Comparison of ENCODE assay signal across 14 cellular contexts in genomic region chr1:209107535-209107934, GRCh38.
A peak's percentile ranks its signal among the peaks of the same experiment; 100 is the strongest.
DNase-seq lines count a peak whose midpoint lies in the region; ATAC-seq and FAIRE-seq lines count a peak whose summit lies in the region.
"Had no signal": no experiment of that assay in that cellular context is flagged by ENCODE, and none has a peak within 500 bp of the region (broad histone marks: within the 10 kb centered on the region; RNA-seq: fewer than 3 reads in every experiment).

No MANE protein-coding gene starts in this region.

- H3K9me3 Mint-ChIP-seq in T-cell: no peaks in the 10 kb centered on the region
- H3K9me3 Mint-ChIP-seq: stimulated activated memory B cell treated with anti-CD40 and anti-IgM and Interleukin-4, amounts not matched to agents 10 μg/mL and 1 μg/mL and 100 μg/mL, for 72 hours had no signal

- DNase-seq in GM18507 (ENCODE audit: extremely low spot score, insufficient read length, low read depth) (no peak), NCI-H2227 (lab: John Stamatoyannopoulos, UW; ENCODE audit: unreplicated experiment) (no peak), CD1c-positive myeloid dendritic cell (ENCODE audit: extremely low spot score) (no peak), T-cell (no peak)
- no peak for DNase-seq in stimulated activated CD4-positive, alpha-beta T cell treated with anti-CD3 and anti-CD28 coated beads, Interleukin-1b, Interleukin-23, amount 100 ng/mL, for 48 hours
- DNase-seq: DMS79 treated with DMSO at 0.1 percent for 48 hours; MV-4-11; NCI-H526 treated with DMSO at 0.1 percent for 48 hours; stimulated activated CD4-positive, alpha-beta T cell treated with anti-CD3 and anti-CD28 coated beads, Interleukin-2, amount 100 ng/mL, for 24 hours had no signal

- no peak overlapping the region for H3K27ac Mint-ChIP-seq in T-cell
- H3K27ac Mint-ChIP-seq: stimulated activated memory B cell treated with anti-CD40 and anti-IgM and Interleukin-4, amounts not matched to agents 10 μg/mL and 1 μg/mL and 100 μg/mL, for 72 hours had no signal

- CTCF ChIA-PET in T-cell (lab: Charles Lee): no interaction called here

- ATAC-seq in GM21381 (IDR thresholded peaks at IDR 0.05; ENCODE audit: unreplicated experiment) (peak; percentile 68), HG02884 (IDR thresholded peaks at IDR 0.05; ENCODE audit: unreplicated experiment) (peak; percentile 58), HG03521 (IDR thresholded peaks at IDR 0.05; ENCODE audit: unreplicated experiment) (peak; percentile 55), T-cell (replicated peaks in 1 of 4) (no peak)
- ATAC-seq: stimulated activated memory B cell treated with anti-CD40 and anti-IgM and Interleukin-4, amounts not matched to agents 10 μg/mL and 1 μg/mL and 100 μg/mL, for 72 hours had no signal

- no peaks in the 10 kb centered on the region for H3K4me1 Mint-ChIP-seq in T-cell
- H3K4me1 Mint-ChIP-seq: stimulated activated memory B cell treated with anti-CD40 and anti-IgM and Interleukin-4, amounts not matched to agents 10 μg/mL and 1 μg/mL and 100 μg/mL, for 72 hours had no signal

- peak; percentile 97 for FAIRE-seq in GM18507 (lab: Jason Lieb, UNC)
- FAIRE-seq: TTC549 had no signal

- POLR2A ChIA-PET in T-cell (lab: Charles Lee): no interaction called here

- H3K4me3 Mint-ChIP-seq in T-cell: no peak overlapping the region
- H3K4me3 Mint-ChIP-seq: stimulated activated memory B cell treated with anti-CD40 and anti-IgM and Interleukin-4, amounts not matched to agents 10 μg/mL and 1 μg/mL and 100 μg/mL, for 72 hours had no signal

- no peaks in the 10 kb centered on the region for H3K36me3 Mint-ChIP-seq in T-cell
- H3K36me3 Mint-ChIP-seq: stimulated activated memory B cell treated with anti-CD40 and anti-IgM and Interleukin-4, amounts not matched to agents 10 μg/mL and 1 μg/mL and 100 μg/mL, for 72 hours had no signal

- H3K27me3 Mint-ChIP-seq in T-cell: peaks cover 0 to 13% of the 10 kb centered on the region in 2 donors

Comparison
In these comparisons a context has a peak if more than half of its experiments do, and no peak if none do; other contexts are left out.
1. ATAC-seq: peak in GM21381 (single experiment), HG02884 (single experiment) and HG03521 (single experiment); none in T-cell (0 of 4).